Comparison of ENCODE assay signal across 19 cellular contexts in the genomic region with DNA sequence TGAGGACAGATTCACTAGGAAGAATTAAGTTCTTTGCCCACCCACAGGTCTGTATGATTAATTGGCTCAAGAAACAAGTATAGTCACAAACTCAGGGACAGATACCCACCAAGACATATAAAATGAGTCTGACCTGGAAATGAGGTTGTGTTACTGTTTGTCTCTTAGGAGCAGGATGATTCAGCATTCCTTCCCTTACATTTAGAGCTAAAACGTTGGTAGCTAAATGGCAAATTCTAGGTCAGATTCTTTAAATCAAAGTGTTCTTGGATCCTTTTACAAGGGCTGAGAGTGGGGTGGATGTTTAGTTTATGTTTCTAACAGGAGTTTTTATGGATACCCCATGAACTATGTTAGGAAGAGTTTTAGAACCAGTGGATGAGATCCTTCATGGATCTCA. TPM values are rescaled to one million over a fixed set of nuclear protein-coding genes. Genes with fewer than 3 reads are reported as not detected.
DNase-seq lines count a peak whose midpoint lies in the region; ATAC-seq and TF ChIP-seq lines count a peak whose summit lies in the region.
"Had no signal": no experiment of that assay in that cellular context is flagged by ENCODE, and none has a peak within 500 bp of the region (broad histone marks: within the 10 kb centered on the region; RNA-seq: fewer than 3 reads in every experiment).

No MANE protein-coding gene starts in this region.

- WGBS in smooth muscle cell (ENCODE audit: low lambda C conversion rate), result 4% methylated on average over 1 of the region's 1 CpG

- H4K20me1 ChIP-seq in GM23338 (replicated peaks; ENCODE audit: insufficient read depth) (no peaks in the 10 kb centered on the region), PC-3 (ENCODE audit: low read length) (no peaks in the 10 kb centered on the region), smooth muscle cell (ENCODE audit: low read depth) (no peaks in the 10 kb centered on the region)
- H4K20me1 ChIP-seq: BLaER1 had no signal

- no peak overlapping the region for H3K4me3 ChIP-seq in GM23338
- no peak overlapping the region for H3K4me3 ChIP-seq in PC-3 (ENCODE audit: low read length)
- H3K4me3 ChIP-seq in fibroblast of mammary gland (ENCODE audit: control insufficient read depth, low read depth, low read length), result no peak overlapping the region
- no peak overlapping the region for H3K4me3 ChIP-seq in smooth muscle cell
- H3K4me3 ChIP-seq: BLaER1, gastroesophageal sphincter, pancreas, skin epidermis had no signal

- peaks cover 15% of the 10 kb centered on the region for H3K27me3 Mint-ChIP-seq in GM23338 (ENCODE audit: insufficient read depth, low read depth, poor library complexity)

- H3K4me2 ChIP-seq in GM23338 (no peak overlapping the region), PC-3 (ENCODE audit: low read length) (no peak overlapping the region), smooth muscle cell (no peak overlapping the region)
- H3K4me2 ChIP-seq: BLaER1 had no signal

- H3K27ac ChIP-seq in GM23338 (ENCODE audit: low read depth) (no peak overlapping the region), PC-3 (ENCODE audit: low read length) (no peak overlapping the region), smooth muscle cell (ENCODE audit: low read depth) (no peak overlapping the region)
- H3K27ac ChIP-seq: BLaER1, pancreas, skin epidermis had no signal

- H3K79me2 ChIP-seq in GM23338 (replicated peaks; ENCODE audit: insufficient read depth) (no peaks in the 10 kb centered on the region), PC-3 (ENCODE audit: low read length) (no peaks in the 10 kb centered on the region), smooth muscle cell (ENCODE audit: low read depth) (no peaks in the 10 kb centered on the region)

- ATAC-seq in GM23338 (no peak), PC-3 (no peak), HG03095 (IDR thresholded peaks at IDR 0.05; ENCODE audit: unreplicated experiment) (no peak)
- ATAC-seq: gastroesophageal sphincter, left ventricle myocardium superior, pancreas had no signal

- no peak for DNase-seq in GM23338 (ENCODE audit: low spot score)
- peak; percentile 38 for DNase-seq in PC-3
- DNase-seq in fibroblast of mammary gland (ENCODE audit: low read depth), result peak; percentile 20
- DNase-seq in smooth muscle cell (lab: John Stamatoyannopoulos, UW; ENCODE audit: unreplicated experiment), result no peak
- no peak for DNase-seq in GM19240 (ENCODE audit: insufficient read length, low spot score)
- no peak for DNase-seq in cerebellar nuclear complex (lab: John Stamatoyannopoulos, UW)
- DNase-seq: activated CD4-positive, alpha-beta T cell treated with anti-CD3 and anti-CD28 coated beads for 1 hour; activated effector memory CD4-positive, alpha-beta T cell treated with Interleukin-2 at 50 U/mL for 16 hours; left ventricle myocardium superior; NCI-H2081 treated with DMSO at 0.1 percent for 48 hours; NCI-H69; pancreas; stimulated activated CD4-positive, alpha-beta T cell treated with anti-CD3 and anti-CD28 coated beads, Interleukin-4, amount 100 ng/mL, for 4 hours; stimulated activated CD8-positive, alpha-beta memory T cell treated with anti-CD3 and anti-CD28 coated beads, Interleukin-4, amount 100 ng/mL, for 48 hours had no signal

- BruUV-seq in PC-3 (replicated peaks; lab: Mats Ljungman, UMichigan), result no TSS peak

- no peak overlapping the region for H3K4me3 Mint-ChIP-seq in GM23338
- H3K4me3 Mint-ChIP-seq: IgD-negative memory B cell had no signal

- intact Hi-C loops in PC-3 (cut with micrococcal nuclease), result no loop called here

- CTCF ChIA-PET in PC-3 (lab: Charles Lee), result no interaction called here

- no peaks in the 10 kb centered on the region for H3K36me3 Mint-ChIP-seq in GM23338 (ENCODE audit: low read depth)
- H3K36me3 Mint-ChIP-seq: IgD-negative memory B cell had no signal

- H3K4me1 ChIP-seq in GM23338 (ENCODE audit: insufficient read depth), result peaks cover 7% of the 10 kb centered on the region; the same call in 1 of the 2 replicates
- peaks cover 12% of the 10 kb centered on the region for H3K4me1 ChIP-seq in PC-3 (ENCODE audit: insufficient read depth, low read length)
- no peaks in the 10 kb centered on the region for H3K4me1 ChIP-seq in smooth muscle cell (ENCODE audit: low read depth)

- TF ChIP-seq CTCF in GM23338 (conservative IDR thresholded peaks at IDR 0.05; ENCODE audit: low read depth in 2 of 2), result no peak
- TF ChIP-seq CTCF in PC-3 (conservative IDR thresholded peaks at IDR 0.05; ENCODE audit: low read depth, low read length), result no peak
- no peak for TF ChIP-seq CTCF in fibroblast of mammary gland (conservative IDR thresholded peaks at IDR 0.05; ENCODE audit: control insufficient read depth, insufficient read depth, low read depth, low read length)
- TF ChIP-seq CTCF in smooth muscle cell (IDR thresholded peaks at IDR 0.05; ENCODE audit: borderline replicate concordance, insufficient read depth, poor library complexity, severe bottlenecking), result no peak

- H3K27me3 ChIP-seq in GM23338 (ENCODE audit: insufficient read depth) (peaks cover 18% of the 10 kb centered on the region), PC-3 (ENCODE audit: low read length) (no peaks in the 10 kb centered on the region), smooth muscle cell (ENCODE audit: low read depth) (peaks cover 29% of the 10 kb centered on the region)
- H3K27me3 ChIP-seq: gastroesophageal sphincter, pancreas had no signal

- H3K9me2 ChIP-seq in GM23338 (ENCODE audit: insufficient read depth) (no peaks in the 10 kb centered on the region), PC-3 (replicated peaks; ENCODE audit: low read length) (no peaks in the 10 kb centered on the region)

- H3K9ac ChIP-seq in PC-3 (ENCODE audit: low read length) (no peak overlapping the region), smooth muscle cell (ENCODE audit: low read depth) (no peak overlapping the region)
- H3K9ac ChIP-seq: BLaER1 had no signal

- peak overlapping the region; percentile 1 for H3K27ac Mint-ChIP-seq in GM23338
- H3K27ac Mint-ChIP-seq: IgD-negative memory B cell had no signal

- no peaks in the 10 kb centered on the region for H3K36me3 ChIP-seq in GM23338 (ENCODE audit: insufficient read depth)
- H3K36me3 ChIP-seq in PC-3 (ENCODE audit: low read depth, low read length), result no peaks in the 10 kb centered on the region
- no peaks in the 10 kb centered on the region for H3K36me3 ChIP-seq in smooth muscle cell (ENCODE audit: low read depth)
- H3K36me3 ChIP-seq: BLaER1, gastroesophageal sphincter, pancreas had no signal

- no peaks in the 10 kb centered on the region for H3K9me3 Mint-ChIP-seq in GM23338
- H3K9me3 Mint-ChIP-seq: IgD-negative memory B cell had no signal

- no peak overlapping the region for H2AFZ ChIP-seq in GM23338
- H2AFZ ChIP-seq in PC-3 (ENCODE audit: low read length), result peak overlapping the region; percentile 15; the same call in 1 of the 2 replicates
- H2AFZ ChIP-seq in smooth muscle cell (ENCODE audit: low read depth), result peak overlapping the region; percentile 18

- peaks cover 12% of the 10 kb centered on the region; the same call in 2 of the 3 replicates for H3K4me1 Mint-ChIP-seq in GM23338

- POLR2A ChIA-PET in PC-3 (lab: Charles Lee; ENCODE audit: unreplicated experiment), result no interaction called here

- no peaks in the 10 kb centered on the region for H3K9me3 ChIP-seq in PC-3 (ENCODE audit: low read length)
- H3K9me3 ChIP-seq in smooth muscle cell (replicated peaks; ENCODE audit: low read depth), result no peaks in the 10 kb centered on the region
- H3K9me3 ChIP-seq: BLaER1, gastroesophageal sphincter, pancreas had no signal

- H3F3A ChIP-seq in GM23338 (replicated peaks; ENCODE audit: low read depth) (no peaks in the 10 kb centered on the region), PC-3 (ENCODE audit: low read length, unreplicated experiment) (no peaks in the 10 kb centered on the region), smooth muscle cell (ENCODE audit: low read depth) (peaks cover 2% of the 10 kb centered on the region)

TF ChIP-seq in GM23338, 12 proteins besides CTCF, POLR2A, EP300 and RAD21 (continues in another document):
- TF ChIP-seq ZNF331 (CRISPR knock-in tag; IDR thresholded peaks at IDR 0.05; ENCODE audit: low read depth) (no peak), NANOG (IDR thresholded peaks at IDR 0.05; ENCODE audit: borderline replicate concordance) (no peak)

RNA-seq across cellular contexts. Expression of a gene that starts 4.7 kb away (rescaled TPM):
- 5.5 and 6.6 TPM in 2 replicates for total RNA-seq in GM23338 (2014; rRNA removed; shearing (Covaris generic))
- polyA plus RNA-seq in GM23338 (2016; fragmentation: Nextera tagmentation; extraction: Ambion mirVana) (2.4 and 4.1 TPM in 2 replicates), smooth muscle cell (0.25 and 0.44 TPM in 2 replicates)
- total RNA-seq in PC-3 (2014; rRNA removed) (3.5 and 4.5 TPM in 2 replicates), smooth muscle cell (0.04 and 0.18 TPM in 2 replicates)
- polyA plus RNA-seq: IgD-negative memory B cell had no signal

RNA-seq across cellular contexts. Expression of a gene that starts 50.2 kb away (rescaled TPM):
- 53.3 and 66.3 TPM in 2 replicates for total RNA-seq in GM23338 (2014; rRNA removed; shearing (Covaris generic))
- 31.9 and 36.6 TPM in 2 replicates for polyA plus RNA-seq in GM23338 (2016; fragmentation: Nextera tagmentation; extraction: Ambion mirVana)
- total RNA-seq in PC-3 (2014; rRNA removed), result 22.7 and 23.4 TPM in 2 replicates
- 35.2 and 40.9 TPM in 2 replicates for total RNA-seq in smooth muscle cell
- polyA plus RNA-seq in smooth muscle cell, result 19.3 and 20.1 TPM in 2 replicates

Comparison
In these comparisons a context has a peak if more than half of its experiments do, and no peak if none do; other contexts are left out.
1. DNase-seq: peak in PC-3 (single experiment) and fibroblast of mammary gland (single experiment); none in GM23338 (single experiment), smooth muscle cell (single experiment), GM19240 (single experiment) and cerebellar nuclear complex (0 of 2).